ENCODE assay signal across 7 cellular contexts in genomic region chr2:206989306-206989705, GRCh38. TPM values are rescaled to one million over a fixed set of nuclear protein-coding genes. Genes with fewer than 3 reads are reported as not detected.
DNase-seq lines count a peak whose midpoint lies in the region; ATAC-seq and TF ChIP-seq lines count a peak whose summit lies in the region.

No MANE protein-coding gene starts in this region.

- H3K79me2 ChIP-seq in trophoblast cell (ENCODE audit: control insufficient read depth, insufficient read depth, low read length, poor library complexity) = no peaks in the 10 kb centered on the region

- no peaks in the 10 kb centered on the region for H3K36me3 ChIP-seq in esophagus muscularis mucosa
- H3K36me3 ChIP-seq in trophoblast cell (ENCODE audit: control insufficient read depth in 1 of 2, insufficient read depth in 2 of 2, low read length in 2 of 2) = no peaks in the 10 kb centered on the region

- H3K4me2 ChIP-seq in trophoblast cell (ENCODE audit: low read length) = no peak overlapping the region

- DNase-seq in DMS114 treated with DMSO at 0.1 percent for 48 hours (lab: John Stamatoyannopoulos, UW; ENCODE audit: unreplicated experiment) (peak; percentile 7), SHP77 treated with DMSO at 0.1 percent for 48 hours (lab: John Stamatoyannopoulos, UW) (peak; percentile 3), esophagus muscularis mucosa (ENCODE audit: extremely low spot score) (no peak), trophoblast cell (peak; percentile 33 to 67)

- peak; percentile 38 to 64 (median 43) for TF ChIP-seq CTCF in esophagus muscularis mucosa (IDR thresholded peaks at IDR 0.05)

- no peak overlapping the region for H2AFZ ChIP-seq in trophoblast cell (ENCODE audit: insufficient read depth, low read length, poor library complexity)

- H2BK120ac ChIP-seq in trophoblast cell (ENCODE audit: insufficient read depth, low read length, poor library complexity) = no peak overlapping the region

- no peak overlapping the region for H3K18ac ChIP-seq in trophoblast cell (ENCODE audit: low read length)

- H3K9me3 ChIP-seq in esophagus muscularis mucosa (no peaks in the 10 kb centered on the region), trophoblast cell (ENCODE audit: insufficient read depth, low read depth, low read length) (no peaks in the 10 kb centered on the region)

- H2AK5ac ChIP-seq in trophoblast cell (ENCODE audit: low read length) = no peak overlapping the region

- no peak for TF ChIP-seq EP300 in esophagus muscularis mucosa (IDR thresholded peaks at IDR 0.05)

- 50% methylated on average over 6 of the region's 6 CpGs for WGBS in esophagus muscularis mucosa
- no CpG with 5 or more reads among the region's 6 CpGs for WGBS in trophoblast cell (ENCODE audit: extremely low coverage, insufficient coverage, insufficient read length)

- H2BK12ac ChIP-seq in trophoblast cell (ENCODE audit: low read length) = peak overlapping the region; percentile 18

- H3K14ac ChIP-seq in trophoblast cell (ENCODE audit: low read length) = no peak overlapping the region

- H3K4ac ChIP-seq in trophoblast cell (ENCODE audit: low read depth, low read length) = no peak overlapping the region

- H3K27ac ChIP-seq in esophagus muscularis mucosa (replicated peaks in 1 of 4) (no peak overlapping the region), trophoblast cell (ENCODE audit: low read depth, low read length) (no peak overlapping the region)

- no peaks in the 10 kb centered on the region for H3K79me1 ChIP-seq in trophoblast cell (ENCODE audit: low read length)

- peaks cover 0 to 15% (median 11%) of the 10 kb centered on the region in 4 donors for H3K4me1 ChIP-seq in esophagus muscularis mucosa
- H3K4me1 ChIP-seq in trophoblast cell (ENCODE audit: control insufficient read depth in 1 of 2, insufficient read depth in 2 of 2, low read length in 2 of 2) = peaks cover 0 to 2% of the 10 kb centered on the region in 2 experiments

- H4K8ac ChIP-seq in trophoblast cell (ENCODE audit: low read depth, low read length) = no peak overlapping the region

- no peak overlapping the region for H3K4me3 ChIP-seq in esophagus muscularis mucosa
- H3K4me3 ChIP-seq in trophoblast cell (ENCODE audit: low read depth, low read length) = no peak overlapping the region

- H4K91ac ChIP-seq in trophoblast cell (ENCODE audit: low read depth, low read length) = no peak overlapping the region

- peak; percentile 88 for ATAC-seq in GM18868 (IDR thresholded peaks at IDR 0.05; ENCODE audit: unreplicated experiment)
- peak; percentile 67 for ATAC-seq in HG03135 (IDR thresholded peaks at IDR 0.05; ENCODE audit: unreplicated experiment)
- ATAC-seq in HG02840 (IDR thresholded peaks at IDR 0.05; ENCODE audit: low FRiP score, unreplicated experiment) = no peak

- H3K23ac ChIP-seq in trophoblast cell (ENCODE audit: low read length) = no peak overlapping the region

- TF ChIP-seq POLR2A in esophagus muscularis mucosa (IDR thresholded peaks at IDR 0.05; ENCODE audit: low read depth) = no peak

- no peak overlapping the region for H4K12ac ChIP-seq in trophoblast cell (ENCODE audit: low read depth, low read length)

- intact Hi-C loops in esophagus muscularis mucosa (cut with DNase I) = loop anchor here (10.0 kb wide), 1 partner anchor 365 kb away; no protein-coding TSS in a partner anchor

- no peak overlapping the region for H2BK5ac ChIP-seq in trophoblast cell (ENCODE audit: low read depth, low read length, poor library complexity)

- H3K27me3 ChIP-seq in esophagus muscularis mucosa (no peaks in the 10 kb centered on the region), trophoblast cell (ENCODE audit: insufficient read depth, low read length) (no peaks in the 10 kb centered on the region)

- H3K9ac ChIP-seq in trophoblast cell (ENCODE audit: low read length) = no peak overlapping the region

RNA-seq across cellular contexts. Expression of gene CPO, which starts 50.0 kb away (rescaled TPM):
- under 1 TPM; 0.32 to 0.83 (median 0.48) TPM for total RNA-seq in esophagus muscularis mucosa
- 0.04 and 0.11 TPM in 2 replicates for polyA plus RNA-seq in trophoblast cell (2013)
